Comparison of ENCODE assay signal across 9 cellular contexts in genomic region chr1:22889213-22889827, GRCh38.
A peak's percentile ranks its signal among the peaks of the same experiment; 100 is the strongest.
DNase-seq lines count a peak whose midpoint lies in the region; ATAC-seq and TF ChIP-seq lines count a peak whose summit lies in the region.
"Had no signal": no experiment of that assay in that cellular context is flagged by ENCODE, and none has a peak within 500 bp of the region (broad histone marks: within the 10 kb centered on the region; RNA-seq: fewer than 3 reads in every experiment).

No MANE protein-coding gene starts in this region.

- TF ChIP-seq CTCF in lower lobe of right lung (IDR thresholded peaks at IDR 0.05): peak; percentile 71

- H3K27me3 ChIP-seq in lower lobe of right lung (ENCODE audit: low read depth): no peaks in the 10 kb centered on the region

- no peaks in the 10 kb centered on the region for H3K36me3 ChIP-seq in lower lobe of right lung

- no peak overlapping the region for H3K4me3 ChIP-seq in lower lobe of right lung

- no peaks in the 10 kb centered on the region for H3K4me1 ChIP-seq in lower lobe of right lung

- DNase-seq in Right ventricle myocardium inferior (ENCODE audit: missing footprints): peak; percentile 2
- no peak for DNase-seq in cardiac septum (ENCODE audit: low spot score)
- DNase-seq in NCI-H2029 (lab: John Stamatoyannopoulos, UW): peak; percentile 4
- peak; percentile 48 for DNase-seq in cerebellar cortex (ENCODE audit: low spot score)
- DNase-seq in lower lobe of right lung: no peak
- DNase-seq in iPS-NIHi7 (ENCODE audit: extremely low spot score): no peak
- DNase-seq: activated naive CD8-positive, alpha-beta T cell treated with anti-CD3 and anti-CD28 coated beads, Interleukin-2, amount 10 ng/mL, durations not matched to agents 7 days and 5 days had no signal

- intact Hi-C loops in Right ventricle myocardium inferior (cut with DNase I) (loop anchor here (2.0 to 5.0 kb wide), 2 partner anchors 67 to 185 kb away; no protein-coding TSS in a partner anchor), cardiac septum (cut with DNase I) (loop anchor here (1.0 kb wide), 1 partner anchor 185 kb away; no protein-coding TSS in a partner anchor), lower lobe of right lung (cut with DNase I) (no loop called here)

- H3K9me3 ChIP-seq in lower lobe of right lung: no peaks in the 10 kb centered on the region

- H3K27ac ChIP-seq in lower lobe of right lung: no peak overlapping the region

- ATAC-seq in Right ventricle myocardium inferior (peak; percentile 44), lower lobe of right lung (peak in 1 of 2 donors; percentile 45), GM21723 (IDR thresholded peaks at IDR 0.05; ENCODE audit: unreplicated experiment) (no peak), HG03342 (IDR thresholded peaks at IDR 0.05; ENCODE audit: unreplicated experiment) (no peak)

Comparison
In these comparisons a context has a peak if more than half of its experiments do, and no peak if none do; other contexts are left out.
1. DNase-seq: peak in Right ventricle myocardium inferior (single experiment), NCI-H2029 (single experiment) and cerebellar cortex (single experiment); none in cardiac septum (single experiment), lower lobe of right lung (single experiment) and iPS-NIHi7 (single experiment).